ENCODE assay signal across 8 cellular contexts in the genomic region with DNA sequence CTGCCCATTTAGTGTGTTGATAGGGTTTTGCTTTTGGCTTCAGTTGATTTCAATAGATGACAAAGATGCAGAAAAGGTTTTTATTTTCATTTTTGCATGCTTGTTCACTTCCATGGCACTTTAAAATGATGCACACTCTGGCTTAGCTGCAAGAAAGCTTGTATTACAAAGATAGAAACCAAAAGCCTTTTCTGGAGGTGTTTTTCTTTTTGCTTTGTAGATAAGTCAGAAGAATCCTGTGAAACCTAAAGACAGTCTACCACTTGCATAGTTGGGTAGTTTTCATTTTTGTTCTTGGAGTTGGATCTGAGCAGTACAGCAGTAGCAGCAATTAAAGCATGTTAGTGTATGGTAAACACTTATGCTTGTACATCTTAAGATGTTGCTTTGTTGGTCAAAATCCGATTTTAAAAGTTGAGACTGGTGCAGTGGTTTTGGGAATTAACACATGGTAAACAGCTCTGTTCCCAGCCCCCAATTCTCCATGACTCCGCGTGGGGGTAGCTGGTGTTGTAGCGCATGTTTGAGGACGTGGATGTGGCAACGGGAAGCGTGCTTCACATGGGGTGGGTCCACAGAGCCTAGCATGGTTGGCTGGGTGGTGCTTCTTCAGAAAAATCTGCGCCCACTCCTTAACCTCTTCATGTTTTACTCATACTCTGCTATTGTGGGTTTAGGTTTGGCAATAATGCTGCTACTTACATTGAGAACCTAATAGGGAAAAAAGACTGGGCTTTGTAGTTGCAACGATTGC. TPM values are rescaled to one million over a fixed set of nuclear protein-coding genes. Genes with fewer than 3 reads are reported as not detected.
DNase-seq lines count a peak whose midpoint lies in the region; ATAC-seq and FAIRE-seq lines count a peak whose summit lies in the region.
"Had no signal": no experiment of that assay in that cellular context is flagged by ENCODE, and none has a peak within 500 bp of the region (broad histone marks: within the 10 kb centered on the region; RNA-seq: fewer than 3 reads in every experiment).

No MANE protein-coding gene starts in this region.

- no peaks in the 10 kb centered on the region for H3K9me3 Mint-ChIP-seq in T-helper 1 cell treated with Interleukin-12 subunit alpha and Interleukin-12 subunit beta and Interleukin-4 antibody, amounts not matched to agents 30 μg/mL and 1 μg/mL, for 36 hours

- H3K4me3 ChIP-seq in GM23248: peak overlapping the region; percentile 30

- H3K4me2 ChIP-seq in GM23248 (ENCODE audit: unreplicated experiment): peak overlapping the region; percentile 63

- H3K4me3 Mint-ChIP-seq in T-helper 1 cell treated with Interleukin-12 subunit alpha and Interleukin-12 subunit beta and Interleukin-4 antibody, amounts not matched to agents 30 μg/mL and 1 μg/mL, for 36 hours: peak overlapping the region; percentile 75

- peak overlapping the region; percentile 52 for H3K9ac ChIP-seq in GM23248

- peak overlapping the region; percentile 79 for H3K27ac ChIP-seq in GM23248

- H3K27ac Mint-ChIP-seq in T-helper 1 cell treated with Interleukin-12 subunit alpha and Interleukin-12 subunit beta and Interleukin-4 antibody, amounts not matched to agents 30 μg/mL and 1 μg/mL, for 36 hours: peak overlapping the region; percentile 92

- H2AFZ ChIP-seq in GM23248: no peak overlapping the region

- H4K20me1 ChIP-seq in GM23248 (ENCODE audit: insufficient read depth): peaks cover 24% of the 10 kb centered on the region

- no peaks in the 10 kb centered on the region for H3K27me3 ChIP-seq in GM23248 (replicated peaks; ENCODE audit: insufficient read depth)

- peaks cover 53% of the 10 kb centered on the region for H3K4me1 Mint-ChIP-seq in T-helper 1 cell treated with Interleukin-12 subunit alpha and Interleukin-12 subunit beta and Interleukin-4 antibody, amounts not matched to agents 30 μg/mL and 1 μg/mL, for 36 hours (ENCODE audit: low read depth)

- H3K36me3 ChIP-seq in GM23248 (ENCODE audit: low read depth): no peaks in the 10 kb centered on the region

- no peak for FAIRE-seq in RCC 7860 (lab: Jason Lieb, UNC)

- DNase-seq in GM23248: peak; percentile 79
- peak; percentile 39 to 45 for DNase-seq in stimulated activated CD4-positive, alpha-beta T cell treated with anti-CD3 and anti-CD28 coated beads, Interleukin-2, amount 100 ng/mL, for 24 hours
- no peak for DNase-seq in NCI-H1105 (lab: John Stamatoyannopoulos, UW)
- DNase-seq in ureter (ENCODE audit: low spot score): no peak
- DNase-seq in RCC 7860 (ENCODE audit: low spot score): no peak
- DNase-seq: SIG-M5 had no signal

- no peaks in the 10 kb centered on the region for H3K9me3 ChIP-seq in GM23248 (ENCODE audit: low read depth)

- H3K4me1 ChIP-seq in GM23248 (ENCODE audit: insufficient read depth): peaks cover 29% of the 10 kb centered on the region

- H3K9me2 ChIP-seq in GM23248 (ENCODE audit: insufficient read depth): no peaks in the 10 kb centered on the region

- H3K27me3 Mint-ChIP-seq in T-helper 1 cell treated with Interleukin-12 subunit alpha and Interleukin-12 subunit beta and Interleukin-4 antibody, amounts not matched to agents 30 μg/mL and 1 μg/mL, for 36 hours (ENCODE audit: low read depth): no peaks in the 10 kb centered on the region

- 50 to 57% methylated on average over 9 of the region's 9 CpGs for WGBS in GM23248 (ENCODE audit: low coverage in 1 of 2, low lambda C conversion rate in 2 of 2, missing lambda C conversion rate in 2 of 2), 2 experiments

- in situ Hi-C loops in GM23248 (cut with MboI): no loop called here

- ATAC-seq in GM18870 (IDR thresholded peaks at IDR 0.05; ENCODE audit: unreplicated experiment): peak; percentile 80

- H3K79me2 ChIP-seq in GM23248 (ENCODE audit: insufficient read depth): peaks cover 99% of the 10 kb centered on the region

- H3K36me3 Mint-ChIP-seq in T-helper 1 cell treated with Interleukin-12 subunit alpha and Interleukin-12 subunit beta and Interleukin-4 antibody, amounts not matched to agents 30 μg/mL and 1 μg/mL, for 36 hours (ENCODE audit: low read depth): peaks cover 4% of the 10 kb centered on the region

- peaks cover 15% of the 10 kb centered on the region; the same call in 1 of the 2 replicates for H3F3A ChIP-seq in GM23248 (ENCODE audit: insufficient read depth)

RNA-seq across cellular contexts. Expression of a gene that starts 19.8 kb away (rescaled TPM):
- 57.8 and 70.4 TPM in 2 replicates for total RNA-seq in GM23248 (2014; rRNA removed; shearing (Covaris generic))
- 12.3 and 12.8 TPM in 2 replicates for polyA plus RNA-seq in GM23248 (2016; fragmentation: Nextera tagmentation; extraction: Ambion mirVana)
- total RNA-seq in ureter: 61.5 TPM

Comparison
In these comparisons a context has a peak if more than half of its experiments do, and no peak if none do; other contexts are left out.
1. DNase-seq: peak in GM23248 (single experiment) and stimulated activated CD4-positive, alpha-beta T cell treated with anti-CD3 and anti-CD28 coated beads, Interleukin-2, amount 100 ng/mL, for 24 hours (2 of 2); none in NCI-H1105 (single experiment), ureter (single experiment) and RCC 7860 (single experiment).